ENCODE assay signal across 1 cellular context in genomic region chr16:2969545-2970521, GRCh38.
TF ChIP-seq lines count a peak whose summit lies in the region.

No MANE protein-coding gene starts in this region.

TF ChIP-seq in A549, 52 proteins besides CTCF, POLR2A, EP300 and RAD21:
- TF ChIP-seq HEYL (CRISPR knock-in tag; IDR thresholded peaks at IDR 0.05) (no peak), EHF (CRISPR knock-in tag; IDR thresholded peaks at IDR 0.05) (no peak), TFCP2L1 (CRISPR knock-in tag; IDR thresholded peaks at IDR 0.05) (0 out of 2 replicates have a peak, but pooled peaks have one; percentile 39), PHF8 (IDR thresholded peaks at IDR 0.05; ENCODE audit: borderline replicate concordance, low read depth) (0 out of 2 replicates have a peak, but pooled peaks have one; percentile 40), POLR2AphosphoS2 (conservative IDR thresholded peaks at IDR 0.05; ENCODE audit: low read length) (no peak), RNF2 (IDR thresholded peaks at IDR 0.05; ENCODE audit: borderline replicate concordance, low read depth) (0 out of 2 replicates have a peak, but pooled peaks have one; percentile 53), RARB (CRISPR knock-in tag; IDR thresholded peaks at IDR 0.05) (no peak), SMC3 (IDR thresholded peaks at IDR 0.05) (0 out of 3 replicates have a peak, but pooled peaks have one; percentile 19), CEBPB (IDR thresholded peaks at IDR 0.05) (no peak)
- TF ChIP-seq, protein P1, sequence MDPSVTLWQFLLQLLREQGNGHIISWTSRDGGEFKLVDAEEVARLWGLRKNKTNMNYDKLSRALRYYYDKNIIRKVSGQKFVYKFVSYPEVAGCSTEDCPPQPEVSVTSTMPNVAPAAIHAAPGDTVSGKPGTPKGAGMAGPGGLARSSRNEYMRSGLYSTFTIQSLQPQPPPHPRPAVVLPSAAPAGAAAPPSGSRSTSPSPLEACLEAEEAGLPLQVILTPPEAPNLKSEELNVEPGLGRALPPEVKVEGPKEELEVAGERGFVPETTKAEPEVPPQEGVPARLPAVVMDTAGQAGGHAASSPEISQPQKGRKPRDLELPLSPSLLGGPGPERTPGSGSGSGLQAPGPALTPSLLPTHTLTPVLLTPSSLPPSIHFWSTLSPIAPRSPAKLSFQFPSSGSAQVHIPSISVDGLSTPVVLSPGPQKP (IDR thresholded peaks at IDR 0.05; ENCODE audit: low read depth, low read length) = no peak
